ENCODE assay signal across 36 cellular contexts in genomic region chr2:148221926-148222325, GRCh38.
"Had no signal": no experiment of that assay in that cellular context is flagged by ENCODE, and none has a peak within 500 bp of the region (broad histone marks: within the 10 kb centered on the region; RNA-seq: fewer than 3 reads in every experiment).

No MANE protein-coding gene starts in this region.

- H3K36me3 ChIP-seq: adrenal gland, brain microvascular endothelial cell, breast epithelium had no signal

- H3K27me3 Mint-ChIP-seq: activated B cell treated with CpG ODN at 0.5 μM for 24 hours; activated CD4-positive, alpha-beta memory T cell treated with anti-CD3 and anti-CD28 coated beads, Interleukin-2, amount 10 ng/mL, durations not matched to agents 7 days and 5 days; activated CD4-positive, alpha-beta T cell treated with anti-CD3 and anti-CD28 coated beads, Interleukin-2, amount 10 ng/mL, durations not matched to agents 24 days and 14 days; activated CD8-positive, alpha-beta memory T cell treated with anti-CD3 and anti-CD28 coated beads, Interleukin-2, amount 10 ng/mL, durations not matched to agents 7 days and 5 days; activated naive CD4-positive, alpha-beta T cell treated with anti-CD3 and anti-CD28 coated beads, Interleukin-2, amount 10 ng/mL, durations not matched to agents 7 days and 5 days; activated naive CD4-positive, alpha-beta T cell treated with anti-CD3 and anti-CD28 coated beads, Interleukin-2, amount 50 U/mL, for 24 hours; activated naive CD8-positive, alpha-beta T cell; activated naive CD8-positive, alpha-beta T cell treated with anti-CD3 and anti-CD28 coated beads, Interleukin-2, amount 10 ng/mL, durations not matched to agents 7 days and 5 days; activated naive CD8-positive, alpha-beta T cell treated with anti-CD3 and anti-CD28 coated beads, Interleukin-2, amount 50 U/mL, for 24 hours; activated T-cell treated with anti-CD3 and anti-CD28 coated beads, Interleukin-2, amount 50 U/mL, for 24 hours had no signal

- FAIRE-seq: colon, TTC549 had no signal

- H3K27me3 ChIP-seq: adrenal gland, body of pancreas, brain microvascular endothelial cell, breast epithelium had no signal

- H3K4me3 Mint-ChIP-seq: activated B cell treated with CpG ODN at 0.5 μM for 24 hours; activated CD4-positive, alpha-beta memory T cell treated with anti-CD3 and anti-CD28 coated beads, Interleukin-2, amount 10 ng/mL, durations not matched to agents 7 days and 5 days; activated CD4-positive, alpha-beta T cell treated with anti-CD3 and anti-CD28 coated beads, Interleukin-2, amount 10 ng/mL, durations not matched to agents 24 days and 14 days; activated CD8-positive, alpha-beta memory T cell treated with anti-CD3 and anti-CD28 coated beads, Interleukin-2, amount 10 ng/mL, durations not matched to agents 7 days and 5 days; activated CD8-positive, alpha-beta T cell treated with anti-CD3 and anti-CD28 coated beads, Interleukin-2, amount 10 ng/mL, durations not matched to agents 7 days and 5 days; activated naive CD4-positive, alpha-beta T cell treated with anti-CD3 and anti-CD28 coated beads, Interleukin-2, amount 10 ng/mL, durations not matched to agents 7 days and 5 days; activated naive CD4-positive, alpha-beta T cell treated with anti-CD3 and anti-CD28 coated beads, Interleukin-2, amount 50 U/mL, for 24 hours; activated naive CD8-positive, alpha-beta T cell; activated naive CD8-positive, alpha-beta T cell treated with anti-CD3 and anti-CD28 coated beads, Interleukin-2, amount 10 ng/mL, durations not matched to agents 7 days and 5 days; activated naive CD8-positive, alpha-beta T cell treated with anti-CD3 and anti-CD28 coated beads, Interleukin-2, amount 50 U/mL, for 24 hours; activated T-cell treated with anti-CD3 and anti-CD28 coated beads, Interleukin-2, amount 50 U/mL, for 24 hours; T-helper 1 cell treated with Interleukin-12 subunit alpha and Interleukin-12 subunit beta and Interleukin-4 antibody, amounts not matched to agents 30 μg/mL and 1 μg/mL, for 36 hours; T-helper 2 cell treated with Interferon-gamma antibody and Interleukin-4, amounts not matched to agents 5 μg/mL and 100 μg/mL, for 36 hours had no signal

- H3K27ac ChIP-seq: adrenal gland, body of pancreas, brain microvascular endothelial cell, breast epithelium, VCaP had no signal

- H3K4me1 ChIP-seq: adrenal gland, body of pancreas, breast epithelium had no signal

- DNase-seq: activated B cell treated with CpG ODN at 0.5 μM for 24 hours; activated CD4-positive, alpha-beta memory T cell treated with anti-CD3 and anti-CD28 coated beads, Interleukin-2, amount 10 ng/mL, durations not matched to agents 7 days and 5 days; activated CD4-positive, alpha-beta T cell treated with anti-CD3 and anti-CD28 coated beads for 4 hours; activated CD4-positive, alpha-beta T cell treated with anti-CD3 and anti-CD28 coated beads, Interleukin-2, amount 10 ng/mL, durations not matched to agents 24 days and 14 days; activated CD4-positive, alpha-beta T cell treated with anti-CD3 and anti-CD28 coated beads, Interleukin-2, amount 50 U/mL, for 1 hour; activated CD4-positive, alpha-beta T cell treated with anti-CD3 and anti-CD28 coated beads, Interleukin-2, amount 50 U/mL, for 4 hours; activated CD4-positive, CD25-positive, alpha-beta regulatory T cell treated with anti-CD3 and anti-CD28 coated beads, Interleukin-2, amount 50 U/mL, for 72 hours; activated CD8-positive, alpha-beta memory T cell treated with anti-CD3 and anti-CD28 coated beads for 24 hours; activated CD8-positive, alpha-beta memory T cell treated with anti-CD3 and anti-CD28 coated beads, Interleukin-2, amount 10 ng/mL, durations not matched to agents 7 days and 5 days; activated CD8-positive, alpha-beta memory T cell treated with anti-CD3 and anti-CD28 coated beads, Interleukin-2, amount 50 U/mL, for 48 hours; activated CD8-positive, alpha-beta T cell treated with anti-CD3 and anti-CD28 coated beads, Interleukin-2, amount 10 ng/mL, durations not matched to agents 7 days and 5 days; activated effector memory CD4-positive, alpha-beta T cell treated with Interleukin-2 at 50 U/mL for 16 hours; activated gamma-delta T cell; activated naive CD4-positive, alpha-beta T cell treated with anti-CD3 and anti-CD28 coated beads, Interleukin-2, amount 10 ng/mL, durations not matched to agents 7 days and 5 days; activated naive CD4-positive, alpha-beta T cell treated with Interleukin-2 at 50 U/mL for 16 hours; activated naive CD8-positive, alpha-beta T cell treated with anti-CD3 and anti-CD28 coated beads, Interleukin-2, amount 10 ng/mL, durations not matched to agents 7 days and 5 days; activated naive CD8-positive, alpha-beta T cell treated with anti-CD3 and anti-CD28 coated beads, Interleukin-2, amount 50 U/mL, for 24 hours; activated T-cell treated with anti-CD3 and anti-CD28 coated beads, Interleukin-2, amount 50 U/mL, for 24 hours; activated T-cell treated with anti-CD3 and anti-CD28 coated beads, Interleukin-2, amount 50 U/mL, for 48 hours; adrenal gland; amniotic stem cell; aorta; body of pancreas; brain microvascular endothelial cell; central memory CD4-positive, alpha-beta T cell; T-helper 2 cell; T-helper 9 cell had no signal

- H3K4me1 Mint-ChIP-seq: activated B cell treated with CpG ODN at 0.5 μM for 24 hours; activated CD4-positive, alpha-beta T cell treated with anti-CD3 and anti-CD28 coated beads, Interleukin-2, amount 10 ng/mL, durations not matched to agents 24 days and 14 days; activated CD8-positive, alpha-beta memory T cell treated with anti-CD3 and anti-CD28 coated beads, Interleukin-2, amount 10 ng/mL, durations not matched to agents 7 days and 5 days; activated naive CD4-positive, alpha-beta T cell treated with anti-CD3 and anti-CD28 coated beads, Interleukin-2, amount 10 ng/mL, durations not matched to agents 7 days and 5 days; activated naive CD8-positive, alpha-beta T cell treated with anti-CD3 and anti-CD28 coated beads, Interleukin-2, amount 10 ng/mL, durations not matched to agents 7 days and 5 days; activated naive CD8-positive, alpha-beta T cell treated with anti-CD3 and anti-CD28 coated beads, Interleukin-2, amount 50 U/mL, for 24 hours had no signal

- H3K4me3 ChIP-seq: adrenal gland, body of pancreas, breast epithelium had no signal

- H3K27ac Mint-ChIP-seq: activated B cell treated with CpG ODN at 0.5 μM for 24 hours; activated CD4-positive, alpha-beta memory T cell treated with anti-CD3 and anti-CD28 coated beads, Interleukin-2, amount 10 ng/mL, durations not matched to agents 7 days and 5 days; activated CD4-positive, alpha-beta T cell treated with anti-CD3 and anti-CD28 coated beads, Interleukin-2, amount 10 ng/mL, durations not matched to agents 24 days and 14 days; activated CD8-positive, alpha-beta memory T cell treated with anti-CD3 and anti-CD28 coated beads, Interleukin-2, amount 10 ng/mL, durations not matched to agents 7 days and 5 days; activated CD8-positive, alpha-beta T cell treated with anti-CD3 and anti-CD28 coated beads, Interleukin-2, amount 10 ng/mL, durations not matched to agents 7 days and 5 days; activated naive CD4-positive, alpha-beta T cell treated with anti-CD3 and anti-CD28 coated beads, Interleukin-2, amount 10 ng/mL, durations not matched to agents 7 days and 5 days; activated naive CD4-positive, alpha-beta T cell treated with anti-CD3 and anti-CD28 coated beads, Interleukin-2, amount 50 U/mL, for 24 hours; activated naive CD8-positive, alpha-beta T cell; activated naive CD8-positive, alpha-beta T cell treated with anti-CD3 and anti-CD28 coated beads, Interleukin-2, amount 10 ng/mL, durations not matched to agents 7 days and 5 days; activated naive CD8-positive, alpha-beta T cell treated with anti-CD3 and anti-CD28 coated beads, Interleukin-2, amount 50 U/mL, for 24 hours; activated T-cell treated with anti-CD3 and anti-CD28 coated beads, Interleukin-2, amount 50 U/mL, for 24 hours; activated T-helper 2 cell treated with anti-CD3 and anti-CD28 coated beads, Interferon-gamma antibody, Interleukin-2, Interleukin-4, amounts not matched to agents 10 μg/mL and 5 μg/mL and 100 μg/mL, durations not matched to agents 14 hours and 24 hours and 36 hours; T-helper 1 cell treated with Interleukin-12 subunit alpha and Interleukin-12 subunit beta and Interleukin-4 antibody, amounts not matched to agents 30 μg/mL and 1 μg/mL, for 36 hours; T-helper 2 cell treated with Interferon-gamma antibody and Interleukin-4, amounts not matched to agents 5 μg/mL and 100 μg/mL, for 36 hours had no signal

- ATAC-seq: activated CD8-positive, alpha-beta memory T cell treated with anti-CD3 and anti-CD28 coated beads, Interleukin-2, amount 10 ng/mL, durations not matched to agents 7 days and 5 days; activated CD8-positive, alpha-beta T cell treated with anti-CD3 and anti-CD28 coated beads, Interleukin-2, amount 10 ng/mL, durations not matched to agents 7 days and 5 days; activated naive CD8-positive, alpha-beta T cell treated with anti-CD3 and anti-CD28 coated beads, Interleukin-2, amount 50 U/mL, for 24 hours; body of pancreas had no signal
